ENCODE assay signal across 11 cellular contexts in the genomic region with DNA sequence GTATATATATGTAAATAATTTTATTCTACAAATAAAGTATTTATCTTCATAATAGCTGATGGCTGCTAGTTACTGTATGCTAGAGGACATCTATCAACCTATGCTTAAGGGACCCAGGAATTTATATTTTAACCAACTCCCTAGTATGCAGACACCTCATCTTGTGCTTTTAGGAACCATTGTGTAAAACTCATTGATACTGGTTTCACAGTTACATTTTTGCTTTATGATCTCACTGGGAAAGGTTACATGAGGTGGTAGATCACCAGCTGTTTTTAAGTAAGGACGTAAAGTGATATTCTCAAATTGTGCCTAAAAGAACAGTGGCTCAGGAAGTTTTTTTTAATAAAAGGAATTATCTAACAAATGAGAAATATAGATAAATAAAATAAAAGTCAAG. TPM values are rescaled to one million over a fixed set of nuclear protein-coding genes. Genes with fewer than 3 reads are reported as not detected.
A peak's percentile ranks its signal among the peaks of the same experiment; 100 is the strongest.
DNase-seq lines count a peak whose midpoint lies in the region; ATAC-seq and TF ChIP-seq lines count a peak whose summit lies in the region.
"Had no signal": no experiment of that assay in that cellular context is flagged by ENCODE, and none has a peak within 500 bp of the region (broad histone marks: within the 10 kb centered on the region; RNA-seq: fewer than 3 reads in every experiment).

No MANE protein-coding gene starts in this region.

- H3K27me3 ChIP-seq in RWPE2 (ENCODE audit: insufficient read depth, poor library complexity, severe bottlenecking) (no peaks in the 10 kb centered on the region), endodermal cell (ENCODE audit: control insufficient read depth, insufficient read depth, low read length, poor library complexity, severe bottlenecking) (no peaks in the 10 kb centered on the region), skeletal muscle satellite cell (ENCODE audit: control insufficient read depth, insufficient read depth, low read length) (no peaks in the 10 kb centered on the region), psoas muscle (ENCODE audit: insufficient read depth in 3 of 3, low read length in 2 of 3) (no peaks in the 10 kb centered on the region)
- H3K27me3 ChIP-seq: cardiac muscle cell had no signal

- DNase-seq in activated CD4-positive, alpha-beta T cell treated with anti-CD3 and anti-CD28 coated beads for 36 hours = no peak
- DNase-seq in activated CD4-positive, alpha-beta T cell treated with anti-CD3 and anti-CD28 coated beads, Interleukin-2, amount 10 ng/mL, durations not matched to agents 7 days and 5 days = no peak
- no peak for DNase-seq in RWPE2 (ENCODE audit: low spot score)
- no peak for DNase-seq in endodermal cell
- DNase-seq in psoas muscle = no peak
- DNase-seq in GM13976 (ENCODE audit: low spot score) = no peak
- DNase-seq: activated CD4-positive, alpha-beta T cell treated with anti-CD3 and anti-CD28 coated beads for 4 hours; NCI-H2029 had no signal

- POLR2A ChIA-PET in activated CD4-positive, alpha-beta T cell treated with anti-CD3 and anti-CD28 coated beads for 36 hours (lab: Charles Lee) = interaction anchor here (0.6 to 4.8 kb wide), 9 partner anchors 11 to 1133 kb away, joined by 3 to 83 read pairs (median 6); no protein-coding TSS in a partner anchor
- POLR2A ChIA-PET in activated CD4-positive, alpha-beta T cell treated with anti-CD3 and anti-CD28 coated beads, Interleukin-2, amount 10 ng/mL, durations not matched to agents 7 days and 5 days (lab: Charles Lee) = interaction anchor here (0.7 to 2.0 kb wide), 5 partner anchors 16 to 80 kb away, joined by 3 to 10 read pairs (median 5); no protein-coding TSS in a partner anchor

- intact Hi-C loops in activated CD4-positive, alpha-beta T cell treated with anti-CD3 and anti-CD28 coated beads for 36 hours (cut with DNase I, micrococcal nuclease) = loop anchor here (1.0 to 5.0 kb wide), 5 partner anchors 15 to 1425 kb away; no protein-coding TSS in a partner anchor
- intact Hi-C loops in psoas muscle (cut with DNase I) = no loop called here

- 93% methylated on average over 1 of the region's 1 CpG; no CpG with 5 or more reads in 1 of the 2 experiments for WGBS in endodermal cell (ENCODE audit: insufficient coverage in 1 of 2, insufficient read length in 1 of 2), 2 experiments
- WGBS in psoas muscle, 3 donors = 57 to 86% (median 83%) methylated on average over 1 of the region's 1 CpG

- in situ Hi-C loops in GM13976 (cut with MboI; ENCODE audit: low sequenced_read_pairs, unreplicated experiment) = no loop called here

- peaks cover 56% of the 10 kb centered on the region for H3K36me3 Mint-ChIP-seq in activated CD4-positive, alpha-beta T cell treated with anti-CD3 and anti-CD28 coated beads for 36 hours (ENCODE audit: low read depth)
- peaks cover 63% of the 10 kb centered on the region for H3K36me3 Mint-ChIP-seq in activated CD4-positive, alpha-beta T cell treated with anti-CD3 and anti-CD28 coated beads, Interleukin-2, amount 10 ng/mL, durations not matched to agents 7 days and 5 days (ENCODE audit: low read depth)
- peaks cover 35% of the 10 kb centered on the region for H3K36me3 Mint-ChIP-seq in endodermal cell (ENCODE audit: low read depth)

- H3K36me3 ChIP-seq in RWPE2 (ENCODE audit: low read depth) = peaks cover 35% of the 10 kb centered on the region
- peaks cover 13% of the 10 kb centered on the region for H3K36me3 ChIP-seq in endodermal cell (ENCODE audit: control insufficient read depth, insufficient read depth, low read length)
- peaks cover 8% of the 10 kb centered on the region for H3K36me3 ChIP-seq in skeletal muscle satellite cell (ENCODE audit: insufficient read depth, low read length)
- peaks cover 0 to 20% of the 10 kb centered on the region in 2 donors for H3K36me3 ChIP-seq in psoas muscle (ENCODE audit: insufficient read depth in 1 of 2, low read depth in 1 of 2)

- H3K9me3 ChIP-seq in RWPE2 (ENCODE audit: severe bottlenecking) (no peaks in the 10 kb centered on the region), endodermal cell (ENCODE audit: control insufficient read depth, low read length) (peaks cover 7% of the 10 kb centered on the region), skeletal muscle satellite cell (replicated peaks; ENCODE audit: low read length) (no peaks in the 10 kb centered on the region), psoas muscle (no peaks in the 10 kb centered on the region)

- H3K4me3 ChIP-seq in RWPE2 (ENCODE audit: severe bottlenecking) (no peak overlapping the region), endodermal cell (ENCODE audit: low read length) (no peak overlapping the region), skeletal muscle satellite cell (ENCODE audit: low read length) (peak overlapping the region; percentile 9), psoas muscle (no peak overlapping the region)
- H3K4me3 ChIP-seq: cardiac muscle cell had no signal

- H3K9ac ChIP-seq in endodermal cell (ENCODE audit: extremely low read depth, low read length, poor library complexity, severe bottlenecking) (no peak overlapping the region), skeletal muscle satellite cell (ENCODE audit: low read depth, low read length) (peak overlapping the region; percentile 68)

- peaks cover 67% of the 10 kb centered on the region for H3K4me1 Mint-ChIP-seq in activated CD4-positive, alpha-beta T cell treated with anti-CD3 and anti-CD28 coated beads for 36 hours
- peaks cover 55% of the 10 kb centered on the region for H3K4me1 Mint-ChIP-seq in activated CD4-positive, alpha-beta T cell treated with anti-CD3 and anti-CD28 coated beads, Interleukin-2, amount 10 ng/mL, durations not matched to agents 7 days and 5 days
- H3K4me1 Mint-ChIP-seq in endodermal cell = peaks cover 5% of the 10 kb centered on the region

- peak overlapping the region; percentile 57 for H3K4me3 Mint-ChIP-seq in activated CD4-positive, alpha-beta T cell treated with anti-CD3 and anti-CD28 coated beads for 36 hours
- no peak overlapping the region for H3K4me3 Mint-ChIP-seq in activated CD4-positive, alpha-beta T cell treated with anti-CD3 and anti-CD28 coated beads, Interleukin-2, amount 10 ng/mL, durations not matched to agents 7 days and 5 days
- no peak overlapping the region for H3K4me3 Mint-ChIP-seq in endodermal cell

- TF ChIP-seq CTCF in RWPE2 (IDR thresholded peaks at IDR 0.05; ENCODE audit: poor library complexity, severe bottlenecking) (no peak), endodermal cell (conservative IDR thresholded peaks at IDR 0.05) (no peak), psoas muscle (IDR thresholded peaks at IDR 0.05) (no peak), GM13976 (IDR thresholded peaks at IDR 0.05; ENCODE audit: borderline replicate concordance, control extremely low read depth, extremely low read depth, insufficient read depth, missing control alignments) (no peak)

- H3K27ac ChIP-seq in RWPE2 (ENCODE audit: poor library complexity, severe bottlenecking) (peak overlapping the region; percentile 99), endodermal cell (ENCODE audit: low read depth, low read length) (no peak overlapping the region), psoas muscle (no peak overlapping the region)
- H3K27ac ChIP-seq: cardiac muscle cell had no signal

- H3K4me1 ChIP-seq in RWPE2 (ENCODE audit: insufficient read depth, poor library complexity, severe bottlenecking) (peaks cover 50% of the 10 kb centered on the region), endodermal cell (ENCODE audit: control insufficient read depth, insufficient read depth, low read length) (no peaks in the 10 kb centered on the region), skeletal muscle satellite cell (ENCODE audit: control insufficient read depth, insufficient read depth, low read length) (peaks cover 44% of the 10 kb centered on the region), psoas muscle (peaks cover 4% of the 10 kb centered on the region)

- peak overlapping the region; percentile 88 for H3K27ac Mint-ChIP-seq in activated CD4-positive, alpha-beta T cell treated with anti-CD3 and anti-CD28 coated beads for 36 hours
- no peak overlapping the region for H3K27ac Mint-ChIP-seq in activated CD4-positive, alpha-beta T cell treated with anti-CD3 and anti-CD28 coated beads, Interleukin-2, amount 10 ng/mL, durations not matched to agents 7 days and 5 days
- H3K27ac Mint-ChIP-seq in endodermal cell = peak overlapping the region; percentile 27

- peaks cover 7% of the 10 kb centered on the region for H3K9me3 Mint-ChIP-seq in activated CD4-positive, alpha-beta T cell treated with anti-CD3 and anti-CD28 coated beads for 36 hours (ENCODE audit: low read depth)
- H3K9me3 Mint-ChIP-seq in activated CD4-positive, alpha-beta T cell treated with anti-CD3 and anti-CD28 coated beads, Interleukin-2, amount 10 ng/mL, durations not matched to agents 7 days and 5 days = peaks cover 17% of the 10 kb centered on the region
- peaks cover 5% of the 10 kb centered on the region for H3K9me3 Mint-ChIP-seq in endodermal cell

- peak; percentile 60 for ATAC-seq in activated CD4-positive, alpha-beta T cell treated with anti-CD3 and anti-CD28 coated beads for 36 hours
- ATAC-seq in RWPE2 (ENCODE audit: low read depth) (peak; percentile 88), psoas muscle (no peak), GM19467 (IDR thresholded peaks at IDR 0.05; ENCODE audit: unreplicated experiment) (no peak)

- no peaks in the 10 kb centered on the region for H3K27me3 Mint-ChIP-seq in activated CD4-positive, alpha-beta T cell treated with anti-CD3 and anti-CD28 coated beads for 36 hours
- no peaks in the 10 kb centered on the region for H3K27me3 Mint-ChIP-seq in activated CD4-positive, alpha-beta T cell treated with anti-CD3 and anti-CD28 coated beads, Interleukin-2, amount 10 ng/mL, durations not matched to agents 7 days and 5 days
- no peaks in the 10 kb centered on the region for H3K27me3 Mint-ChIP-seq in endodermal cell (ENCODE audit: insufficient read depth)

- CTCF ChIA-PET in activated CD4-positive, alpha-beta T cell treated with anti-CD3 and anti-CD28 coated beads for 36 hours (lab: Charles Lee) = interaction anchor here (0.5 to 5.6 kb wide), 7 partner anchors 11 to 1419 kb away, joined by 3 to 66 read pairs (median 4); no protein-coding TSS in a partner anchor
- CTCF ChIA-PET in activated CD4-positive, alpha-beta T cell treated with anti-CD3 and anti-CD28 coated beads, Interleukin-2, amount 10 ng/mL, durations not matched to agents 7 days and 5 days (lab: Charles Lee) = interaction anchor here (0.5 to 2.3 kb wide), 7 partner anchors 9 to 96 kb away, joined by 3 to 13 read pairs (median 4); no protein-coding TSS in a partner anchor

- peak overlapping the region; percentile 34 for H3K4me2 ChIP-seq in skeletal muscle satellite cell (ENCODE audit: low read length)

RNA-seq across cellular contexts. Expression of gene VMP1, which starts 56.4 kb away (rescaled TPM):
- total RNA-seq in activated CD4-positive, alpha-beta T cell treated with anti-CD3 and anti-CD28 coated beads for 36 hours = 100 to 1,000 TPM; 378 to 402 TPM
- 100 to 1,000 TPM; 194 to 213 TPM for total RNA-seq in activated CD4-positive, alpha-beta T cell treated with anti-CD3 and anti-CD28 coated beads, Interleukin-2, amount 10 ng/mL, durations not matched to agents 7 days and 5 days
- total RNA-seq in endodermal cell = 10 to 100 TPM; 67.9 to 69.9 TPM
- polyA plus RNA-seq in endodermal cell (2013, experiment 1 of 2) = 64.7 TPM
- 62.2 TPM for polyA plus RNA-seq in endodermal cell (2013, experiment 2 of 2)
- total RNA-seq in skeletal muscle satellite cell (2012; rRNA removed) = 178 and 192 TPM in 2 replicates
- 10 to 100 TPM; 37.9 to 66.5 (median 54.1) TPM for total RNA-seq in psoas muscle
- polyA plus RNA-seq in psoas muscle = 100 to 1,000 TPM in 1 of 3 donors, 10 to 100 TPM in 2; 31.3 to 115 (median 70.5) TPM

RNA-seq across cellular contexts. Expression of gene PTRH2, which starts 56.6 kb away (rescaled TPM):
- 10 to 100 TPM; 41.7 to 54.7 TPM for total RNA-seq in activated CD4-positive, alpha-beta T cell treated with anti-CD3 and anti-CD28 coated beads for 36 hours
- total RNA-seq in activated CD4-positive, alpha-beta T cell treated with anti-CD3 and anti-CD28 coated beads, Interleukin-2, amount 10 ng/mL, durations not matched to agents 7 days and 5 days = 10 to 100 TPM; 20.5 to 22.9 TPM
- total RNA-seq in endodermal cell = 10 to 100 TPM; 21.6 to 23.6 TPM
- 27.0 TPM for polyA plus RNA-seq in endodermal cell (2013, experiment 1 of 2)
- 21.5 TPM for polyA plus RNA-seq in endodermal cell (2013, experiment 2 of 2)
- total RNA-seq in skeletal muscle satellite cell (2012; rRNA removed) = 22.3 and 26.9 TPM in 2 replicates
- total RNA-seq in psoas muscle = 10 to 100 TPM; 11.4 to 28.8 (median 16.1) TPM
- polyA plus RNA-seq in psoas muscle = 10 to 100 TPM; 31.2 to 43.1 (median 34.7) TPM

Comparison
In these comparisons a context has a peak if more than half of its experiments do, and no peak if none do; other contexts are left out.
1. ATAC-seq: peak in activated CD4-positive, alpha-beta T cell treated with anti-CD3 and anti-CD28 coated beads for 36 hours (single experiment) and RWPE2 (single experiment); none in psoas muscle (0 of 4) and GM19467 (single experiment).
2. intact Hi-C loops: an anchor here in activated CD4-positive, alpha-beta T cell treated with anti-CD3 and anti-CD28 coated beads for 36 hours (1.0 to 5.0 kb wide); none called in psoas muscle.